In genomic region chr1:115830963-115831362, GRCh38 we compare ENCODE assay signal across 22 cellular contexts. TPM values are rescaled to one million over a fixed set of nuclear protein-coding genes. Genes with fewer than 3 reads are reported as not detected.
"Had no signal": no experiment of that assay in that cellular context is flagged by ENCODE, and none has a peak within 500 bp of the region (broad histone marks: within the 10 kb centered on the region; RNA-seq: fewer than 3 reads in every experiment).

No MANE protein-coding gene starts in this region.

- H3K27ac ChIP-seq: dorsolateral prefrontal cortex, stomach, suprapubic skin, tibial nerve had no signal

- ATAC-seq: activated naive CD4-positive, alpha-beta T cell treated with anti-CD3 and anti-CD28 coated beads, Interleukin-2, amount 50 U/mL, for 72 hours; effector memory CD8-positive, alpha-beta T cell; left ventricle myocardium superior; sciatic nerve; stimulated activated memory B cell treated with anti-CD40 and anti-IgM and Interleukin-4, amounts not matched to agents 10 μg/mL and 1 μg/mL and 100 μg/mL, for 72 hours; WTC11 had no signal

- H3K27me3 ChIP-seq: suprapubic skin had no signal

- DNase-seq: activated gamma-delta T cell treated with Interleukin-2 at 50 U/mL for 16 hours; activated T-cell treated with anti-CD3 and anti-CD28 coated beads, Interleukin-2, amount 50 U/mL, for 1 hour; dorsolateral prefrontal cortex; effector memory CD8-positive, alpha-beta T cell; foreskin melanocyte; hippocampal formation; left ventricle myocardium superior; mammary epithelial cell; nephron progenitor cell; nucleus accumbens; small intestine; stimulated activated CD4-positive, alpha-beta T cell treated with anti-CD3 and anti-CD28 coated beads, Interleukin-2, amount 100 ng/mL, for 24 hours; stomach; T-helper 1 cell had no signal

- H3K36me3 ChIP-seq: stomach, suprapubic skin, tibial nerve had no signal

- H3K9me3 ChIP-seq: stomach, suprapubic skin, tibial nerve had no signal

- H3K4me3 ChIP-seq: dorsolateral prefrontal cortex, stomach, suprapubic skin, tibial nerve had no signal

RNA-seq across cellular contexts. Expression of gene NHLH2, which starts 10.0 kb away (rescaled TPM):
- total RNA-seq: activated naive CD4-positive, alpha-beta T cell treated with anti-CD3 and anti-CD28 coated beads, Interleukin-2, amount 50 U/mL, for 72 hours; left ventricle myocardium superior; mononuclear cell; sciatic nerve; stomach; urinary bladder had no signal
- polyA plus RNA-seq: small intestine, urinary bladder had no signal
